23 cellular contexts compared by ENCODE assay signal in genomic region chr12:51103977-51104376, GRCh38.
"Had no signal": no experiment of that assay in that cellular context is flagged by ENCODE, and none has a peak within 500 bp of the region (broad histone marks: within the 10 kb centered on the region; RNA-seq: fewer than 3 reads in every experiment).

No MANE protein-coding gene starts in this region.

- H3K4me1 Mint-ChIP-seq: activated B cell treated with CpG ODN at 0.5 μM for 24 hours, endodermal cell, nephron, T-cell had no signal

- H3K27me3 ChIP-seq: breast epithelium, sigmoid colon had no signal

- H3K27ac ChIP-seq: breast epithelium, parathyroid adenoma, psoas muscle, sigmoid colon, thoracic aorta had no signal

- H3K9me3 ChIP-seq: breast epithelium, psoas muscle, sigmoid colon, thoracic aorta had no signal

- H3K79me2 ChIP-seq: parathyroid adenoma had no signal

- ATAC-seq: esophagus mucosa, left cardiac atrium, left ventricle myocardium superior, psoas muscle, T-cell had no signal

- H3K36me3 ChIP-seq: breast epithelium had no signal

- H3K9ac ChIP-seq: parathyroid adenoma had no signal

- H3K27ac Mint-ChIP-seq: activated B cell treated with CpG ODN at 0.5 μM for 24 hours; activated naive CD4-positive, alpha-beta T cell treated with anti-CD3 and anti-CD28 coated beads for 36 hours; dendritic cell treated with granulocyte-macrophage colony-stimulating factor and Interleukin-4, amounts not matched to agents 40 ng/mL and 50 ng/mL, for 4 days; endodermal cell; nephron; T-cell had no signal

- DNase-seq: activated B cell treated with CpG ODN at 0.5 μM for 24 hours; activated CD8-positive, alpha-beta memory T cell treated with anti-CD3 and anti-CD28 coated beads, Interleukin-2, amount 50 U/mL, for 4 hours; activated effector memory CD4-positive, alpha-beta T cell treated with anti-CD3 and anti-CD28 coated beads, Interleukin-2, amount 50 U/mL, for 16 hours; activated naive CD4-positive, alpha-beta T cell treated with anti-CD3 and anti-CD28 coated beads for 36 hours; central memory CD4-positive, alpha-beta T cell; endodermal cell; foreskin fibroblast; head of caudate nucleus; hippocampal formation; left cardiac atrium; left ventricle myocardium superior; psoas muscle; sigmoid colon; small intestine; stimulated activated naive CD4-positive, alpha-beta T cell treated with Interleukin-2 at 50 U/mL for 16 hours; T-cell; trophoblast cell had no signal

- H3K9me3 Mint-ChIP-seq: activated B cell treated with CpG ODN at 0.5 μM for 24 hours; activated naive CD4-positive, alpha-beta T cell treated with anti-CD3 and anti-CD28 coated beads for 36 hours; dendritic cell treated with granulocyte-macrophage colony-stimulating factor and Interleukin-4, amounts not matched to agents 40 ng/mL and 50 ng/mL, for 4 days; endodermal cell; nephron; T-cell had no signal

- H3K4me1 ChIP-seq: breast epithelium, parathyroid adenoma, psoas muscle, sigmoid colon had no signal

- H3K27me3 Mint-ChIP-seq: activated B cell treated with CpG ODN at 0.5 μM for 24 hours; dendritic cell treated with granulocyte-macrophage colony-stimulating factor and Interleukin-4, amounts not matched to agents 40 ng/mL and 50 ng/mL, for 4 days; T-cell had no signal

- H2AFZ ChIP-seq: parathyroid adenoma had no signal

- H3K4me3 ChIP-seq: breast epithelium, psoas muscle, sigmoid colon, thoracic aorta had no signal

- H3K4me3 Mint-ChIP-seq: activated B cell treated with CpG ODN at 0.5 μM for 24 hours; activated naive CD4-positive, alpha-beta T cell treated with anti-CD3 and anti-CD28 coated beads for 36 hours; dendritic cell treated with granulocyte-macrophage colony-stimulating factor and Interleukin-4, amounts not matched to agents 40 ng/mL and 50 ng/mL, for 4 days; endodermal cell; nephron; T-cell had no signal
